Comparison of ENCODE assay signal across 9 cellular contexts in genomic region chr1:8625981-8626898, GRCh38.
A peak's percentile ranks its signal among the peaks of the same experiment; 100 is the strongest.
DNase-seq lines count a peak whose midpoint lies in the region; ATAC-seq lines count a peak whose summit lies in the region.
"Had no signal": no experiment of that assay in that cellular context is flagged by ENCODE, and none has a peak within 500 bp of the region (broad histone marks: within the 10 kb centered on the region; RNA-seq: fewer than 3 reads in every experiment).

No MANE protein-coding gene starts in this region.

- H3K4me3 Mint-ChIP-seq in central memory CD8-positive, alpha-beta T cell: no peak overlapping the region
- peak overlapping the region in 6 of 8 donors; percentile 6 to 47 (median 30) for H3K4me3 Mint-ChIP-seq in naive B cell

- H3K27ac Mint-ChIP-seq in central memory CD8-positive, alpha-beta T cell (ENCODE audit: low read depth): peak overlapping the region; percentile 2
- H3K27ac Mint-ChIP-seq in naive B cell: peak overlapping the region; percentile 55 to 95 (median 90)

- ATAC-seq in central memory CD8-positive, alpha-beta T cell (replicated peaks; ENCODE audit: extremely low read depth, poor library complexity, severe bottlenecking): no peak
- ATAC-seq in naive B cell (ENCODE audit: low read depth in 2 of 2) (no peak), GM21390 (IDR thresholded peaks at IDR 0.05; ENCODE audit: unreplicated experiment) (no peak), HG03469 (IDR thresholded peaks at IDR 0.05; ENCODE audit: unreplicated experiment) (no peak), GM21528 (IDR thresholded peaks at IDR 0.05; ENCODE audit: low FRiP score, unreplicated experiment) (no peak)

- H3K9me3 Mint-ChIP-seq in central memory CD8-positive, alpha-beta T cell: no peaks in the 10 kb centered on the region
- peaks cover 0 to 8% (median 0%) of the 10 kb centered on the region in 7 donors for H3K9me3 Mint-ChIP-seq in naive B cell

- H3K27me3 Mint-ChIP-seq in central memory CD8-positive, alpha-beta T cell: no peaks in the 10 kb centered on the region
- H3K27me3 Mint-ChIP-seq in naive B cell: no peaks in the 10 kb centered on the region

- no peaks in the 10 kb centered on the region for H3K36me3 Mint-ChIP-seq in central memory CD8-positive, alpha-beta T cell (ENCODE audit: insufficient read depth)
- H3K36me3 Mint-ChIP-seq in naive B cell: no peaks in the 10 kb centered on the region

- DNase-seq in Daoy (ENCODE audit: low read depth): peak; percentile 95
- DNase-seq in MV-4-11 (lab: John Stamatoyannopoulos, UW): peak; percentile 49
- DNase-seq in central memory CD8-positive, alpha-beta T cell (ENCODE audit: low spot score in 2 of 2): no peak
- DNase-seq in naive B cell: no peak
- no peak for DNase-seq in mucosa of gallbladder (ENCODE audit: low spot score)
- DNase-seq: NCI-H446 treated with DMSO at 0.1 percent for 48 hours had no signal

- peaks cover 33% of the 10 kb centered on the region for H3K4me1 Mint-ChIP-seq in central memory CD8-positive, alpha-beta T cell
- H3K4me1 Mint-ChIP-seq in naive B cell: peaks cover 58 to 94% (median 71%) of the 10 kb centered on the region in 3 donors

Comparison
In these comparisons a context has a peak if more than half of its experiments do, and no peak if none do; other contexts are left out.
1. DNase-seq: peak in Daoy (single experiment) and MV-4-11 (single experiment); none in central memory CD8-positive, alpha-beta T cell (0 of 2), naive B cell (single experiment) and mucosa of gallbladder (single experiment).